ENCODE assay signal across 8 cellular contexts in genomic region chr13:51451134-51451466, GRCh38. TPM values are rescaled to one million over a fixed set of nuclear protein-coding genes. Genes with fewer than 3 reads are reported as not detected.
DNase-seq lines count a peak whose midpoint lies in the region; TF ChIP-seq lines count a peak whose summit lies in the region.

No MANE protein-coding gene starts in this region.

- peak; percentile 60 for DNase-seq in inferior parietal cortex (ENCODE audit: extremely low spot score)
- DNase-seq in stomach: no peak
- DNase-seq in ecto neural progenitor cell (ENCODE audit: low spot score): no peak
- no peak for DNase-seq in GDM1 (lab: John Stamatoyannopoulos, UW)
- no peak for DNase-seq in NCI-H2227 treated with DMSO at 0.1 percent for 48 hours (lab: John Stamatoyannopoulos, UW)
- no peak for DNase-seq in DMS53 (lab: John Stamatoyannopoulos, UW)

- H3K9me3 ChIP-seq in HUES6 (ENCODE audit: control insufficient read depth, insufficient read depth, low read depth, low read length) (peaks cover 8% of the 10 kb centered on the region; the same call in 1 of the 2 replicates), stomach (no peaks in the 10 kb centered on the region)

- TF ChIP-seq EP300 in stomach (IDR thresholded peaks at IDR 0.05): no peak

- H3K27ac Mint-ChIP-seq in activated naive CD8-positive, alpha-beta T cell: peak overlapping the region; percentile 92

- TF ChIP-seq CTCF in stomach (IDR thresholded peaks at IDR 0.05): no peak

- H3K27me3 ChIP-seq in HUES6 (ENCODE audit: control insufficient read depth, insufficient read depth, low read length) (no peaks in the 10 kb centered on the region), stomach (no peaks in the 10 kb centered on the region)

- H3K9me3 Mint-ChIP-seq in activated naive CD8-positive, alpha-beta T cell (ENCODE audit: low read depth): no peaks in the 10 kb centered on the region

- intact Hi-C loops in stomach (cut with DNase I; ENCODE audit: low total_unique reads): no loop called here

- H3K36me3 ChIP-seq in HUES6 (ENCODE audit: control insufficient read depth, insufficient read depth, low read length): peaks cover 47% of the 10 kb centered on the region
- peaks cover 8 to 36% (median 26%) of the 10 kb centered on the region in 4 donors for H3K36me3 ChIP-seq in stomach

- H3K4me1 ChIP-seq in HUES6 (ENCODE audit: control insufficient read depth, insufficient read depth, low read length) (no peaks in the 10 kb centered on the region; the same call in 1 of the 2 replicates), stomach (peaks cover 16 to 54% (median 35%) of the 10 kb centered on the region in 4 donors)

- no peaks in the 10 kb centered on the region for H3K27me3 Mint-ChIP-seq in activated naive CD8-positive, alpha-beta T cell

- 0 to 2% (median 1%) methylated on average over 5 of the region's 5 CpGs for WGBS in stomach, 5 donors

- H3K36me3 Mint-ChIP-seq in activated naive CD8-positive, alpha-beta T cell: peaks cover 23% of the 10 kb centered on the region

- H3K9ac ChIP-seq in HUES6 (ENCODE audit: low read length): peak overlapping the region; percentile 66

- H3K4me3 Mint-ChIP-seq in activated naive CD8-positive, alpha-beta T cell: peak overlapping the region; percentile 93

- no peak for TF ChIP-seq POLR2A in stomach (IDR thresholded peaks at IDR 0.05)

- H3K4me3 ChIP-seq in HUES6 (ENCODE audit: low read depth, low read length): peak overlapping the region; percentile 94
- H3K4me3 ChIP-seq in stomach: peak overlapping the region; percentile 70 to 90 (median 82)

- H3K27ac ChIP-seq in HUES6 (ENCODE audit: low read depth, low read length) (peak overlapping the region; percentile 12; the same call in 1 of the 2 replicates), stomach (peak overlapping the region; percentile 99 to 100 (median 100))

- H3K4me1 Mint-ChIP-seq in activated naive CD8-positive, alpha-beta T cell (ENCODE audit: low read depth): peaks cover 43% of the 10 kb centered on the region

RNA-seq across cellular contexts. Expression of gene INTS6, which starts 1.7 kb away (rescaled TPM):
- 100 to 1,000 TPM in 1 of 5 donors, 10 to 100 TPM in 4; 12.3 to 200 (median 41.2) TPM for total RNA-seq in stomach
- 10 to 100 TPM; 10.7 to 15.0 (median 12.5) TPM for polyA plus RNA-seq in stomach
